ENCODE assay signal across 26 cellular contexts in the genomic region with DNA sequence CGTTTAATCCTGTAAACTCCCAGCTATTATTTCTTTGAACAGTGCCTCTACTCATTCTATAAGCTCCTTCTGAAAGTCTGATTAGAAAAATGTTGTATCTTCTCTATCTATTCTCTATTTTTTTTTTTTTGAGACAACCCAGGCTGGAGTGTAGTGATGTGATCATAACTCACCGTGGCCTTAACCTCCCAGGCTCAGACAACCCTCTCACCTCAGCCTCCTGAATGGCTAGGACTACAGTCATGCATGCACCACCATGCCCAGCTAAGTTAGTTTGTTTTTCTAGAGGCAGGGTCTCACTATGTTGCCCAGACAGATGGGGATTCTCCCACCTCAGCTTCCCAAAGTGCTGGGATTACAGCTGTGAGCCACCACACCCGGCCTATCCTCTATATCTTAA.
DNase-seq lines count a peak whose midpoint lies in the region; ATAC-seq, FAIRE-seq and TF ChIP-seq lines count a peak whose summit lies in the region.
"Had no signal": no experiment of that assay in that cellular context is flagged by ENCODE, and none has a peak within 500 bp of the region (broad histone marks: within the 10 kb centered on the region; RNA-seq: fewer than 3 reads in every experiment).

No MANE protein-coding gene starts in this region.

- no peaks in the 10 kb centered on the region for H3K4me1 ChIP-seq in pancreas

- no peaks in the 10 kb centered on the region for H3K9me3 ChIP-seq in pancreas

- peaks cover 14% of the 10 kb centered on the region for H3K36me3 Mint-ChIP-seq in activated CD4-positive, alpha-beta T cell treated with anti-CD3 and anti-CD28 coated beads for 36 hours (ENCODE audit: low read depth)
- peaks cover 16% of the 10 kb centered on the region for H3K36me3 Mint-ChIP-seq in activated naive CD8-positive, alpha-beta T cell
- H3K36me3 Mint-ChIP-seq in activated naive CD8-positive, alpha-beta T cell treated with anti-CD3 and anti-CD28 coated beads for 36 hours: peaks cover 47% of the 10 kb centered on the region
- peaks cover 73% of the 10 kb centered on the region for H3K36me3 Mint-ChIP-seq in activated T-helper 17 cell treated with anti-CD3 and anti-CD28 coated beads, Interleukin-2, amount 50 U/mL, for 72 hours (ENCODE audit: low read depth)

- no peaks in the 10 kb centered on the region for H3K27me3 ChIP-seq in pancreas

- peaks cover 38% of the 10 kb centered on the region for H3K4me1 Mint-ChIP-seq in activated CD4-positive, alpha-beta T cell treated with anti-CD3 and anti-CD28 coated beads for 36 hours
- H3K4me1 Mint-ChIP-seq in activated naive CD8-positive, alpha-beta T cell (ENCODE audit: low read depth): peaks cover 41% of the 10 kb centered on the region
- H3K4me1 Mint-ChIP-seq in activated naive CD8-positive, alpha-beta T cell treated with anti-CD3 and anti-CD28 coated beads for 36 hours: peaks cover 29% of the 10 kb centered on the region
- peaks cover 31% of the 10 kb centered on the region for H3K4me1 Mint-ChIP-seq in activated T-helper 17 cell treated with anti-CD3 and anti-CD28 coated beads, Interleukin-2, amount 50 U/mL, for 72 hours

- H3K9me3 Mint-ChIP-seq in activated CD4-positive, alpha-beta T cell treated with anti-CD3 and anti-CD28 coated beads for 36 hours (ENCODE audit: low read depth): no peaks in the 10 kb centered on the region
- no peaks in the 10 kb centered on the region for H3K9me3 Mint-ChIP-seq in activated naive CD8-positive, alpha-beta T cell (ENCODE audit: low read depth)
- H3K9me3 Mint-ChIP-seq in activated naive CD8-positive, alpha-beta T cell treated with anti-CD3 and anti-CD28 coated beads for 36 hours: no peaks in the 10 kb centered on the region
- H3K9me3 Mint-ChIP-seq in activated T-helper 17 cell treated with anti-CD3 and anti-CD28 coated beads, Interleukin-2, amount 50 U/mL, for 72 hours: no peaks in the 10 kb centered on the region

- 88 to 91% methylated on average over 3 of the region's 3 CpGs for WGBS in pancreas, 2 donors

- no peak overlapping the region for H3K27ac Mint-ChIP-seq in activated CD4-positive, alpha-beta T cell treated with anti-CD3 and anti-CD28 coated beads for 36 hours
- peak overlapping the region; percentile 1 for H3K27ac Mint-ChIP-seq in activated naive CD8-positive, alpha-beta T cell
- no peak overlapping the region for H3K27ac Mint-ChIP-seq in activated naive CD8-positive, alpha-beta T cell treated with anti-CD3 and anti-CD28 coated beads for 36 hours
- H3K27ac Mint-ChIP-seq in activated T-helper 17 cell treated with anti-CD3 and anti-CD28 coated beads, Interleukin-2, amount 50 U/mL, for 72 hours: peak overlapping the region; percentile 42

- no peak for TF ChIP-seq CTCF in pancreas (IDR thresholded peaks at IDR 0.05)

- no peak for FAIRE-seq in pancreas (lab: Jason Lieb, UNC)
- FAIRE-seq: G401.6, GM18507, HepG2, K562, RCC 7860 had no signal

- no peaks in the 10 kb centered on the region for H3K27me3 Mint-ChIP-seq in activated CD4-positive, alpha-beta T cell treated with anti-CD3 and anti-CD28 coated beads for 36 hours
- H3K27me3 Mint-ChIP-seq in activated naive CD8-positive, alpha-beta T cell: no peaks in the 10 kb centered on the region
- H3K27me3 Mint-ChIP-seq in activated naive CD8-positive, alpha-beta T cell treated with anti-CD3 and anti-CD28 coated beads for 36 hours: no peaks in the 10 kb centered on the region
- no peaks in the 10 kb centered on the region for H3K27me3 Mint-ChIP-seq in activated T-helper 17 cell treated with anti-CD3 and anti-CD28 coated beads, Interleukin-2, amount 50 U/mL, for 72 hours

- DNase-seq in activated CD4-positive, alpha-beta T cell treated with anti-CD3 and anti-CD28 coated beads for 36 hours: no peak
- DNase-seq in activated CD4-positive, alpha-beta T cell treated with anti-CD3 and anti-CD28 coated beads, Interleukin-2, amount 50 U/mL, for 4 hours: no peak
- DNase-seq in activated naive CD8-positive, alpha-beta T cell treated with anti-CD3 and anti-CD28 coated beads for 36 hours: no peak
- no peak for DNase-seq in pancreas
- no peak for DNase-seq in NCI-H146 treated with DMSO at 0.1 percent for 48 hours (lab: John Stamatoyannopoulos, UW; ENCODE audit: unreplicated experiment)
- DNase-seq: 8988T, AML-193, GOT3, MM.1S, NCI-H1048, NCI-H1417 treated with DMSO at 0.1 percent for 48 hours, NCI-H187 treated with DMSO at 0.1 percent for 48 hours, NCI-H2107, NCI-H446 treated with DMSO at 0.1 percent for 48 hours, NCI-H526 treated with DMSO at 0.1 percent for 48 hours, OCI-M1 had no signal

- intact Hi-C loops in activated CD4-positive, alpha-beta T cell treated with anti-CD3 and anti-CD28 coated beads for 36 hours (cut with DNase I, micrococcal nuclease): loop anchor here in 1 of 2 experiments (5.0 kb wide), 1 partner anchor 44 kb away; no protein-coding TSS in a partner anchor
- intact Hi-C loops in pancreas (cut with DNase I): no loop called here

- H3K36me3 ChIP-seq in pancreas: no peaks in the 10 kb centered on the region

- ATAC-seq in activated CD4-positive, alpha-beta T cell treated with anti-CD3 and anti-CD28 coated beads for 36 hours: peak; percentile 60
- ATAC-seq in activated T-helper 17 cell treated with anti-CD3 and anti-CD28 coated beads, Interleukin-2, amount 50 U/mL, for 72 hours (replicated peaks): peak; percentile 48
- no peak for ATAC-seq in pancreas
- ATAC-seq: HCT116, HepG2, K562 had no signal

- POLR2A ChIA-PET in activated CD4-positive, alpha-beta T cell treated with anti-CD3 and anti-CD28 coated beads for 36 hours (lab: Charles Lee): interaction anchor here (0.5 kb wide), 1 partner anchor 78 kb away, joined by 3 read pairs; no protein-coding TSS in a partner anchor

- no peak overlapping the region for H3K4me3 ChIP-seq in pancreas
- H3K4me3 ChIP-seq: K562 had no signal

- H3K4me3 Mint-ChIP-seq in activated CD4-positive, alpha-beta T cell treated with anti-CD3 and anti-CD28 coated beads for 36 hours: no peak overlapping the region
- no peak overlapping the region for H3K4me3 Mint-ChIP-seq in activated naive CD8-positive, alpha-beta T cell
- H3K4me3 Mint-ChIP-seq in activated naive CD8-positive, alpha-beta T cell treated with anti-CD3 and anti-CD28 coated beads for 36 hours: no peak overlapping the region
- H3K4me3 Mint-ChIP-seq in activated T-helper 17 cell treated with anti-CD3 and anti-CD28 coated beads, Interleukin-2, amount 50 U/mL, for 72 hours: no peak overlapping the region

- CTCF ChIA-PET in activated CD4-positive, alpha-beta T cell treated with anti-CD3 and anti-CD28 coated beads for 36 hours (lab: Charles Lee): no interaction called here

- no peak overlapping the region for H3K27ac ChIP-seq in pancreas
- H3K27ac ChIP-seq: C4-2B, HL-60 had no signal

Comparison
In these comparisons a context has a peak if more than half of its experiments do, and no peak if none do; other contexts are left out.
1. H3K27ac Mint-ChIP-seq: peak in activated naive CD8-positive, alpha-beta T cell (single experiment) and activated T-helper 17 cell treated with anti-CD3 and anti-CD28 coated beads, Interleukin-2, amount 50 U/mL, for 72 hours (single experiment); none in activated CD4-positive, alpha-beta T cell treated with anti-CD3 and anti-CD28 coated beads for 36 hours (single experiment) and activated naive CD8-positive, alpha-beta T cell treated with anti-CD3 and anti-CD28 coated beads for 36 hours (single experiment).
2. ATAC-seq: peak in activated CD4-positive, alpha-beta T cell treated with anti-CD3 and anti-CD28 coated beads for 36 hours (single experiment) and activated T-helper 17 cell treated with anti-CD3 and anti-CD28 coated beads, Interleukin-2, amount 50 U/mL, for 72 hours (single experiment); none in pancreas (0 of 4).